6 cellular contexts compared by ENCODE assay signal in the genomic region with DNA sequence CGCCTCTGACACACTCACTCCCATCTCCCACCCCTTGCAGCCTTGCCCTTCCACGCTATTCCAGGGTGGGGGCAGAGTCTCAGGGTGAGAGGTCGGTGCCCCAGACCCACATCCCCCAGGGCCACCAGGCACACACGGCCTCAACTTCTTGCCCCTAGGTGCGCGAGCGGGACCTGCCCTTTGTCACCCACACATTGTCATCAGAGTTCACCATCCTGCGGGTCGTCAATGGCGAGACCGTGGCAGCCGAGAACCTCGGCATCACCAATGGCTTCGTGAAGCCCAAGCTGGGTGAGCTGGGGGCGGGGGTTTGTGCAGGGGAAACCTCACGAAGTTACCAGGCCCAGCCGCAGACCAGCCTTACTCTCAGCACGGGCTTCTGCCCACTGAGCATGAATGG.
"Had no signal": no experiment of that assay in that cellular context is flagged by ENCODE, and none has a peak within 500 bp of the region (broad histone marks: within the 10 kb centered on the region; RNA-seq: fewer than 3 reads in every experiment).

No MANE protein-coding gene starts in this region.

- H3K27ac ChIP-seq: GM23248 had no signal

- FAIRE-seq: HTR-8/SVneo had no signal

- DNase-seq: GM23248, GOT3, H9, HCEC 1CT, IMR-90 had no signal

- H2AFZ ChIP-seq: GM23248 had no signal

- H3K4me3 ChIP-seq: GM23248 had no signal
